Comparison of ENCODE assay signal across 32 cellular contexts in genomic region chr4:110120506-110120905, GRCh38.
"Had no signal": no experiment of that assay in that cellular context is flagged by ENCODE, and none has a peak within 500 bp of the region (broad histone marks: within the 10 kb centered on the region; RNA-seq: fewer than 3 reads in every experiment).

No MANE protein-coding gene starts in this region.

- H3K9me3 ChIP-seq: ascending aorta, breast epithelium, esophagus muscularis mucosa, gastrocnemius medialis had no signal

- H3K9me3 Mint-ChIP-seq: activated CD4-positive, alpha-beta T cell treated with anti-CD3 and anti-CD28 coated beads, Interleukin-2, amount 10 ng/mL, durations not matched to agents 7 days and 5 days; activated CD8-positive, alpha-beta T cell treated with anti-CD3 and anti-CD28 coated beads for 36 hours; activated naive CD4-positive, alpha-beta T cell treated with anti-CD3 and anti-CD28 coated beads for 36 hours; activated naive CD4-positive, alpha-beta T cell treated with anti-CD3 and anti-CD28 coated beads, Interleukin-2, amount 50 U/mL, for 24 hours; activated naive CD8-positive, alpha-beta T cell treated with anti-CD3 and anti-CD28 coated beads for 36 hours; activated naive CD8-positive, alpha-beta T cell treated with anti-CD3 and anti-CD28 coated beads, Interleukin-2, amount 50 U/mL, for 24 hours; activated T-cell treated with anti-CD3 and anti-CD28 coated beads, Interleukin-2, amount 50 U/mL, for 4 hours; activated T-helper 2 cell treated with anti-CD3 and anti-CD28 coated beads, Interferon-gamma antibody, Interleukin-2, Interleukin-4, amounts not matched to agents 10 μg/mL and 5 μg/mL and 100 μg/mL, durations not matched to agents 14 hours and 24 hours and 36 hours; central memory CD8-positive, alpha-beta T cell; dendritic cell treated with granulocyte-macrophage colony-stimulating factor and Interleukin-4, amounts not matched to agents 40 ng/mL and 50 ng/mL, for 4 days; endodermal cell; T-helper 2 cell treated with Interferon-gamma antibody and Interleukin-4, amounts not matched to agents 5 μg/mL and 100 μg/mL, for 36 hours had no signal

- H3K4me3 ChIP-seq: ascending aorta, breast epithelium, cardiac muscle cell, coronary artery, dorsolateral prefrontal cortex, esophagus muscularis mucosa, gastrocnemius medialis had no signal

- H3K27ac ChIP-seq: ascending aorta, coronary artery, dorsolateral prefrontal cortex, esophagus muscularis mucosa, gastrocnemius medialis had no signal

- ATAC-seq: activated CD8-positive, alpha-beta T cell treated with anti-CD3 and anti-CD28 coated beads for 36 hours; activated naive CD8-positive, alpha-beta T cell treated with anti-CD3 and anti-CD28 coated beads, Interleukin-2, amount 50 U/mL, for 24 hours; activated T-cell treated with anti-CD3 and anti-CD28 coated beads, Interleukin-2, amount 50 U/mL, for 4 hours; gastrocnemius medialis; T-helper 17 cell had no signal

- DNase-seq: activated CD4-positive, alpha-beta T cell treated with anti-CD3 and anti-CD28 coated beads for 1 hour; activated CD4-positive, alpha-beta T cell treated with anti-CD3 and anti-CD28 coated beads for 4 hours; activated CD4-positive, alpha-beta T cell treated with anti-CD3 and anti-CD28 coated beads, Interleukin-2, amount 10 ng/mL, durations not matched to agents 7 days and 5 days; activated CD4-positive, alpha-beta T cell treated with anti-CD3 and anti-CD28 coated beads, Interleukin-2, amount 50 U/mL, for 4 hours; activated CD8-positive, alpha-beta memory T cell treated with anti-CD3 and anti-CD28 coated beads for 24 hours; activated CD8-positive, alpha-beta T cell treated with anti-CD3 and anti-CD28 coated beads for 36 hours; activated effector memory CD4-positive, alpha-beta T cell treated with anti-CD3 and anti-CD28 coated beads, Interleukin-2, amount 50 U/mL, for 16 hours; activated naive CD4-positive, alpha-beta T cell treated with anti-CD3 and anti-CD28 coated beads for 36 hours; activated naive CD8-positive, alpha-beta T cell treated with anti-CD3 and anti-CD28 coated beads for 36 hours; activated naive CD8-positive, alpha-beta T cell treated with anti-CD3 and anti-CD28 coated beads, Interleukin-2, amount 50 U/mL, for 24 hours; activated T-cell treated with anti-CD3 and anti-CD28 coated beads, Interleukin-2, amount 50 U/mL, for 4 hours; dorsolateral prefrontal cortex; effector memory CD4-positive, alpha-beta T cell; endodermal cell; erythroblast; gastrocnemius medialis; glutamatergic neuron; T-helper 1 cell; T-helper 17 cell; T1000 had no signal

- H3K4me1 ChIP-seq: ascending aorta, breast epithelium, esophagus muscularis mucosa, gastrocnemius medialis had no signal

- H3K36me3 ChIP-seq: ascending aorta, breast epithelium, esophagus muscularis mucosa, gastrocnemius medialis had no signal

- H3K27ac Mint-ChIP-seq: activated CD4-positive, alpha-beta T cell treated with anti-CD3 and anti-CD28 coated beads, Interleukin-2, amount 10 ng/mL, durations not matched to agents 7 days and 5 days; activated CD8-positive, alpha-beta T cell treated with anti-CD3 and anti-CD28 coated beads for 36 hours; activated naive CD4-positive, alpha-beta T cell treated with anti-CD3 and anti-CD28 coated beads for 36 hours; activated naive CD4-positive, alpha-beta T cell treated with anti-CD3 and anti-CD28 coated beads, Interleukin-2, amount 50 U/mL, for 24 hours; activated naive CD8-positive, alpha-beta T cell treated with anti-CD3 and anti-CD28 coated beads for 36 hours; activated naive CD8-positive, alpha-beta T cell treated with anti-CD3 and anti-CD28 coated beads, Interleukin-2, amount 50 U/mL, for 24 hours; activated T-helper 2 cell treated with anti-CD3 and anti-CD28 coated beads, Interferon-gamma antibody, Interleukin-2, Interleukin-4, amounts not matched to agents 10 μg/mL and 5 μg/mL and 100 μg/mL, durations not matched to agents 14 hours and 24 hours and 36 hours; dendritic cell treated with granulocyte-macrophage colony-stimulating factor and Interleukin-4, amounts not matched to agents 40 ng/mL and 50 ng/mL, for 4 days; endodermal cell had no signal

- H3K4me3 Mint-ChIP-seq: activated CD4-positive, alpha-beta T cell treated with anti-CD3 and anti-CD28 coated beads, Interleukin-2, amount 10 ng/mL, durations not matched to agents 7 days and 5 days; activated CD8-positive, alpha-beta T cell treated with anti-CD3 and anti-CD28 coated beads for 36 hours; activated naive CD4-positive, alpha-beta T cell treated with anti-CD3 and anti-CD28 coated beads for 36 hours; activated naive CD4-positive, alpha-beta T cell treated with anti-CD3 and anti-CD28 coated beads, Interleukin-2, amount 50 U/mL, for 24 hours; activated naive CD8-positive, alpha-beta T cell treated with anti-CD3 and anti-CD28 coated beads for 36 hours; activated naive CD8-positive, alpha-beta T cell treated with anti-CD3 and anti-CD28 coated beads, Interleukin-2, amount 50 U/mL, for 24 hours; activated T-cell treated with anti-CD3 and anti-CD28 coated beads, Interleukin-2, amount 50 U/mL, for 4 hours; brain; central memory CD8-positive, alpha-beta T cell; dendritic cell treated with granulocyte-macrophage colony-stimulating factor and Interleukin-4, amounts not matched to agents 40 ng/mL and 50 ng/mL, for 4 days; endodermal cell; T-helper 17 cell; T-helper 2 cell treated with Interferon-gamma antibody and Interleukin-4, amounts not matched to agents 5 μg/mL and 100 μg/mL, for 36 hours had no signal

- H3K27me3 ChIP-seq: ascending aorta, breast epithelium, cardiac muscle cell, dorsolateral prefrontal cortex, esophagus muscularis mucosa, foreskin keratinocyte, gastrocnemius medialis had no signal

- H3K27me3 Mint-ChIP-seq: activated CD4-positive, alpha-beta T cell treated with anti-CD3 and anti-CD28 coated beads, Interleukin-2, amount 10 ng/mL, durations not matched to agents 7 days and 5 days; activated CD8-positive, alpha-beta T cell treated with anti-CD3 and anti-CD28 coated beads for 36 hours; activated naive CD4-positive, alpha-beta T cell treated with anti-CD3 and anti-CD28 coated beads, Interleukin-2, amount 50 U/mL, for 24 hours; activated naive CD8-positive, alpha-beta T cell treated with anti-CD3 and anti-CD28 coated beads for 36 hours; central memory CD8-positive, alpha-beta T cell; T-helper 17 cell had no signal

- H3K4me1 Mint-ChIP-seq: central memory CD8-positive, alpha-beta T cell had no signal
